Comparison of ENCODE assay signal across 24 cellular contexts in genomic region chr5:135042595-135042994, GRCh38. TPM values are rescaled to one million over a fixed set of nuclear protein-coding genes. Genes with fewer than 3 reads are reported as not detected.
"Had no signal": no experiment of that assay in that cellular context is flagged by ENCODE, and none has a peak within 500 bp of the region (broad histone marks: within the 10 kb centered on the region; RNA-seq: fewer than 3 reads in every experiment).

No MANE protein-coding gene starts in this region.

- ATAC-seq: gastroesophageal sphincter; left colon; left ventricle myocardium superior; psoas muscle; right lobe of liver; stimulated activated effector memory CD8-positive, alpha-beta T cell treated with anti-CD3 and anti-CD28 coated beads, Interleukin-12 subunit alpha, Interleukin-12 subunit beta, amount 100 ng/mL, for 72 hours; stimulated activated naive CD8-positive, alpha-beta T cell treated with anti-CD3 and anti-CD28 coated beads, Interleukin-15, Interleukin-2, amounts not matched to agents 100 U/mL and 50 U/mL, for 24 hours; upper lobe of right lung had no signal

- DNase-seq: effector memory CD4-positive, alpha-beta T cell; glutamatergic neuron; immature natural killer cell; left colon; left ventricle myocardium superior; mesendoderm; naive B cell; retina; stimulated activated CD4-positive, alpha-beta T cell treated with anti-CD3 and anti-CD28 coated beads, Interleukin-4, amount 100 ng/mL, for 1 hour; stimulated activated CD8-positive, alpha-beta memory T cell treated with anti-CD3 and anti-CD28 coated beads, Interleukin-4, amount 100 ng/mL, for 48 hours; stimulated activated naive CD8-positive, alpha-beta T cell treated with anti-CD3 and anti-CD28 coated beads, Interleukin-15, Interleukin-2, amounts not matched to agents 100 U/mL and 50 U/mL, for 24 hours; thyroid gland; upper lobe of right lung had no signal

- H3K9me3 ChIP-seq: esophagus muscularis mucosa, gastroesophageal sphincter, psoas muscle, right lobe of liver, suprapubic skin, thyroid gland, upper lobe of right lung, vagina had no signal

- H3K27ac Mint-ChIP-seq: immature natural killer cell; naive B cell; nephron; stimulated activated effector memory CD8-positive, alpha-beta T cell treated with anti-CD3 and anti-CD28 coated beads, Interleukin-12 subunit alpha, Interleukin-12 subunit beta, amount 100 ng/mL, for 72 hours had no signal

- H3K36me3 ChIP-seq: esophagus muscularis mucosa, gastroesophageal sphincter, right lobe of liver, suprapubic skin, thyroid gland, upper lobe of right lung, vagina had no signal

- H3K36me3 Mint-ChIP-seq: immature natural killer cell; naive B cell; stimulated activated effector memory CD8-positive, alpha-beta T cell treated with anti-CD3 and anti-CD28 coated beads, Interleukin-12 subunit alpha, Interleukin-12 subunit beta, amount 100 ng/mL, for 72 hours had no signal

- H3K4me3 Mint-ChIP-seq: immature natural killer cell; nephron; stimulated activated effector memory CD8-positive, alpha-beta T cell treated with anti-CD3 and anti-CD28 coated beads, Interleukin-12 subunit alpha, Interleukin-12 subunit beta, amount 100 ng/mL, for 72 hours had no signal

- H3K9me3 Mint-ChIP-seq: immature natural killer cell; naive B cell; nephron; stimulated activated effector memory CD8-positive, alpha-beta T cell treated with anti-CD3 and anti-CD28 coated beads, Interleukin-12 subunit alpha, Interleukin-12 subunit beta, amount 100 ng/mL, for 72 hours had no signal

- H3K79me2 ChIP-seq: parathyroid adenoma had no signal

- H3K4me3 ChIP-seq: esophagus muscularis mucosa, gastroesophageal sphincter, psoas muscle, right lobe of liver, suprapubic skin, thyroid gland, upper lobe of right lung, vagina had no signal

- H3K9ac ChIP-seq: parathyroid adenoma had no signal

- H2AFZ ChIP-seq: parathyroid adenoma had no signal

- H3K27ac ChIP-seq: epithelial cell of prostate, esophagus muscularis mucosa, gastroesophageal sphincter, parathyroid adenoma, psoas muscle, right lobe of liver, suprapubic skin, thyroid gland, upper lobe of right lung, vagina had no signal

RNA-seq across cellular contexts. Expression of gene PITX1, which starts 8.6 kb away (rescaled TPM):
- total RNA-seq: left ventricle myocardium superior, lung microvascular endothelial cell, right lobe of liver, upper lobe of right lung had no signal
